In genomic region chr6:129631070-129631469, GRCh38 we compare ENCODE assay signal across 1 cellular context.
TF ChIP-seq lines count a peak whose summit lies in the region.

No MANE protein-coding gene starts in this region.

TF ChIP-seq in GM23338, 12 proteins besides CTCF, POLR2A, EP300 and RAD21 (continued from another document):
- no peak for TF ChIP-seq ZNF462 (CRISPR knock-in tag; IDR thresholded peaks at IDR 0.05)
